In the genomic region with DNA sequence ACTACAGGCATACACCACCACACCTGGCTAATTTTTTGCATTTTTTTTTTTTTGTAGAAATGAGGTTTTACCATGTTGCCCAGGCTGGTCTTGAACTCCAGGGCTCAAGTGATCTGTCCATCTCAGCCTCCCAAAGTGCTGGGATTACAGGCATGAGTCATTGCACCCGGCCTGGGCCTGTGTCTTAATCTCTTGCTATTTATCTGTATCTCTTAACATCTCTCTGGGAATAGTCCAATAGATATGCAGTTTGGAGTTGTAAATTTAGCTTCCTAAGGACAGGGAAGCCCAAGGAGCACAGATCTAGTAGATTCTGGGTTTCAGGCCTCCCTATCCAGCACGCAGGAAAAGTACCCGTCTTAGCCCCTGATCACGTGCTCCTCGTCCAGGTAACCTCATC, we compare ENCODE assay signal across 16 cellular contexts.
DNase-seq lines count a peak whose midpoint lies in the region; ATAC-seq and TF ChIP-seq lines count a peak whose summit lies in the region.
"Had no signal": no experiment of that assay in that cellular context is flagged by ENCODE, and none has a peak within 500 bp of the region (broad histone marks: within the 10 kb centered on the region; RNA-seq: fewer than 3 reads in every experiment).

No MANE protein-coding gene starts in this region.

- in situ Hi-C loops in brain microvascular endothelial cell (cut with HindIII; ENCODE audit: low pct_ligation_motif_present, low sequenced_read_pairs) = no loop called here

- DNase-seq in EH (ENCODE audit: low read depth) (peak; percentile 32), amniotic epithelial cell (ENCODE audit: low read depth) (peak; percentile 55), iris pigment epithelial cell (ENCODE audit: low read depth) (peak; percentile 26), MV-4-11 (lab: John Stamatoyannopoulos, UW) (no peak), brain microvascular endothelial cell (no peak)
- DNase-seq in stimulated activated naive CD8-positive, alpha-beta T cell treated with anti-CD3 and anti-CD28 coated beads, Interleukin-15, Interleukin-2, amounts not matched to agents 100 U/mL and 50 U/mL, for 24 hours = no peak
- DNase-seq: 8988T; C1 segment of cervical spinal cord; Calu3; CD4-positive, alpha-beta memory T cell; COR-L47; DMS53; DMS79 treated with DMSO at 0.1 percent for 48 hours; GM23248; H9 had no signal

- no peak for ATAC-seq in stimulated activated naive CD8-positive, alpha-beta T cell treated with anti-CD3 and anti-CD28 coated beads, Interleukin-15, Interleukin-2, amounts not matched to agents 100 U/mL and 50 U/mL, for 24 hours
- ATAC-seq: HCT116 had no signal

- TF ChIP-seq CTCF in brain microvascular endothelial cell (IDR thresholded peaks at IDR 0.05; ENCODE audit: low read depth, low read length, missing control alignments) = no peak

- H3K4me3 ChIP-seq in brain microvascular endothelial cell (ENCODE audit: low read depth, low read length) = no peak overlapping the region
- H3K4me3 ChIP-seq: GM23248 had no signal

- H3K27ac ChIP-seq in brain microvascular endothelial cell = no peak overlapping the region
- H3K27ac ChIP-seq: GM23248 had no signal

- H3K27me3 ChIP-seq in brain microvascular endothelial cell (replicated peaks) = no peaks in the 10 kb centered on the region

- no peaks in the 10 kb centered on the region for H3K36me3 ChIP-seq in brain microvascular endothelial cell (replicated peaks)

Comparison
In these comparisons a context has a peak if more than half of its experiments do, and no peak if none do; other contexts are left out.
1. DNase-seq: peak in EH (single experiment), amniotic epithelial cell (single experiment) and iris pigment epithelial cell (single experiment); none in MV-4-11 (single experiment), brain microvascular endothelial cell (single experiment) and stimulated activated naive CD8-positive, alpha-beta T cell treated with anti-CD3 and anti-CD28 coated beads, Interleukin-15, Interleukin-2, amounts not matched to agents 100 U/mL and 50 U/mL, for 24 hours (single experiment).